Comparison of ENCODE assay signal across 8 cellular contexts in the genomic region with DNA sequence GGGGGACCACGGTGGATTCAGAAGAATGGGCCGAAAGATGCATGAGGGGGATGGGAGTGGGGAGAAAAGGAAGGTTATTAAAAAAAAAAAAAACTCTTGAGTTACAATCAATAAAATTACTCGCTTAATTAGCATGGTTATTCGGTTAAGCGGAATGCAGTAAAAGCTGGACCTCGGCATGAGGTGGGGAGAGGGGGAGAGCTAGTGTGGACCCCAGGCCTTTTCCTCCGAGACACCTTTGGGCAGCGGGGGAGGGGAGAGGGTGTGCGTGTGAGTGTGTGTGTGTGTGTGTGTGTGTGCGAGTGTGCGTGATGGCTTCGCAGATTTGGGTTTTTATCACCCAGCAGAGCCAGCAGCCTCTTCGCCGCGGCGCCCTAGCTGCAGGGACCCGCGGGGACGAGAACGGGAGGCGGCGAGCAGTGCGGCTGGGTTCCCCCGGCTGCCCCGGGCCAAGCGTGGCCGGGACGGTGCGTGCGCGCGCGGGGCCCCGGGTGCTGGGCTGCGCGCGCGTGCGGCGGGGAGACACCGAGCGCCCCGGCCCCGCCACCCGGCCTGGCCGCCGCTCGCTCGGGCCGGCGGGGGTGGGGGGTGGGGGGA. TPM values are rescaled to one million over a fixed set of nuclear protein-coding genes. Genes with fewer than 3 reads are reported as not detected.
A peak's percentile ranks its signal among the peaks of the same experiment; 100 is the strongest.
DNase-seq lines count a peak whose midpoint lies in the region; ATAC-seq and TF ChIP-seq lines count a peak whose summit lies in the region.

No MANE protein-coding gene starts in this region.

- H3K23ac ChIP-seq in mesenchymal stem cell (ENCODE audit: low read length in 2 of 2): peak overlapping the region in 1 of 2 experiments; percentile 90

- peak overlapping the region; percentile 89 to 98 for H2BK12ac ChIP-seq in mesenchymal stem cell (ENCODE audit: low read length in 2 of 2)

- peaks cover 46% of the 10 kb centered on the region for H3K4me1 Mint-ChIP-seq in brain

- peak overlapping the region; percentile 98 for H4K91ac ChIP-seq in mesenchymal stem cell (ENCODE audit: low read length)

- H2BK15ac ChIP-seq in mesenchymal stem cell (ENCODE audit: low read depth, poor library complexity, severe bottlenecking): peak overlapping the region; percentile 60

- peak overlapping the region; percentile 93 to 100 for H3K4ac ChIP-seq in mesenchymal stem cell (ENCODE audit: low read depth in 1 of 2, low read length in 2 of 2)

- peak overlapping the region; percentile 89 for H3K4me2 ChIP-seq in mesenchymal stem cell (ENCODE audit: low read length, poor library complexity, severe bottlenecking)

- peak overlapping the region; percentile 98 to 100 (median 99) for H3K27ac Mint-ChIP-seq in brain

- peaks cover 25% of the 10 kb centered on the region for H3K27me3 Mint-ChIP-seq in brain

- H3K27me3 ChIP-seq in right atrium auricular region (no peaks in the 10 kb centered on the region), mesenchymal stem cell (ENCODE audit: control insufficient read depth in 1 of 2, insufficient read depth in 1 of 2, low read length in 2 of 2) (no peaks in the 10 kb centered on the region), aorta (ENCODE audit: control insufficient read depth in 1 of 2, insufficient read depth in 2 of 2, low read length in 1 of 2) (no peaks in the 10 kb centered on the region)

- H3K4me1 ChIP-seq in right atrium auricular region (peaks cover 0 to 55% of the 10 kb centered on the region in 2 donors), mesenchymal stem cell (ENCODE audit: control insufficient read depth, insufficient read depth, low read depth, low read length) (peaks cover 31% of the 10 kb centered on the region), aorta (ENCODE audit: control insufficient read depth in 1 of 2, insufficient read depth in 2 of 2, low read length in 2 of 2) (peaks cover 0 to 4% of the 10 kb centered on the region in 2 donors)

- peaks cover 5% of the 10 kb centered on the region for H3K36me3 Mint-ChIP-seq in brain

- H3K4me3 ChIP-seq in right atrium auricular region (peak overlapping the region; percentile 54 to 77), mesenchymal stem cell (ENCODE audit: insufficient read depth in 1 of 2, low read depth in 1 of 2, low read length in 2 of 2) (peak overlapping the region; percentile 79 to 82), aorta (ENCODE audit: low read length in 2 of 2) (peak overlapping the region; percentile 76 to 87)

- intact Hi-C loops in left ventricle myocardium superior (cut with micrococcal nuclease): no loop called here
- intact Hi-C loops in aorta (cut with DNase I): loop anchor here in 1 of 2 donors (10.0 kb wide), 1 partner anchor 206 kb away; no protein-coding TSS in a partner anchor

- peak overlapping the region; percentile 93 to 100 for H3K18ac ChIP-seq in mesenchymal stem cell (ENCODE audit: low read depth in 1 of 2, low read length in 2 of 2)

- H3K14ac ChIP-seq in mesenchymal stem cell (ENCODE audit: low read length in 2 of 2): peak overlapping the region; percentile 57 to 99

- peaks cover 8% of the 10 kb centered on the region for H3K79me1 ChIP-seq in mesenchymal stem cell (replicated peaks; ENCODE audit: low read length, poor library complexity, severe bottlenecking)

- ATAC-seq in left ventricle myocardium superior (no peak), aorta (ENCODE audit: low FRiP score) (no peak), HG02763 (IDR thresholded peaks at IDR 0.05; ENCODE audit: unreplicated experiment) (no peak)

- H2AFZ ChIP-seq in mesenchymal stem cell (ENCODE audit: low read depth, low read length): no peak overlapping the region

- DNase-seq in right atrium auricular region (ENCODE audit: low spot score): no peak
- DNase-seq in left ventricle myocardium superior: no peak
- DNase-seq in mesenchymal stem cell: peak; percentile 64
- DNase-seq in aorta: no peak
- no peak for DNase-seq in pons (ENCODE audit: low spot score)
- no peak for DNase-seq in activated effector memory CD4-positive, alpha-beta T cell treated with Interleukin-2 at 50 U/mL for 16 hours

- H3K27ac ChIP-seq in right atrium auricular region: peak overlapping the region; percentile 95 to 98
- peak overlapping the region; percentile 71 for H3K27ac ChIP-seq in mesenchymal stem cell (ENCODE audit: low read length, poor library complexity, severe bottlenecking)
- H3K27ac ChIP-seq in aorta (ENCODE audit: low read depth in 1 of 2, low read length in 2 of 2): peak overlapping the region; percentile 69 to 87

- no peaks in the 10 kb centered on the region for H3K36me3 ChIP-seq in right atrium auricular region
- peaks cover 0 to 4% of the 10 kb centered on the region in 2 experiments for H3K36me3 ChIP-seq in mesenchymal stem cell (ENCODE audit: control insufficient read depth in 1 of 2, insufficient read depth in 2 of 2, low read depth in 1 of 2, low read length in 2 of 2)
- H3K36me3 ChIP-seq in aorta (ENCODE audit: control insufficient read depth in 1 of 2, insufficient read depth in 2 of 2, low read length in 1 of 2): no peaks in the 10 kb centered on the region

- H2BK5ac ChIP-seq in mesenchymal stem cell (ENCODE audit: low read depth, low read length, poor library complexity, severe bottlenecking): peak overlapping the region; percentile 92

- H3K9me3 Mint-ChIP-seq in brain: peaks cover 0 to 11% (median 0%) of the 10 kb centered on the region in 5 experiments

- peak overlapping the region; percentile 94 to 100 (median 99) for H3K4me3 Mint-ChIP-seq in brain

- 0% methylated on average over 15 of the region's 51 CpGs for WGBS in mesenchymal stem cell
- 1% methylated on average over 23 to 51 of the region's 51 CpGs for WGBS in aorta, 2 donors

- no peak for TF ChIP-seq CTCF in right atrium auricular region (IDR thresholded peaks at IDR 0.05)
- TF ChIP-seq CTCF in brain (conservative IDR thresholded peaks at IDR 0.05): no peak

- H2BK120ac ChIP-seq in mesenchymal stem cell (ENCODE audit: low read depth, low read length): peak overlapping the region; percentile 100

- H3K9ac ChIP-seq in mesenchymal stem cell (ENCODE audit: low read length): peak overlapping the region; percentile 96

- H2AK5ac ChIP-seq in mesenchymal stem cell (ENCODE audit: low read length, severe bottlenecking): peak overlapping the region; percentile 92

- peak overlapping the region; percentile 86 for H4K8ac ChIP-seq in mesenchymal stem cell (ENCODE audit: low read length)

- no peaks in the 10 kb centered on the region for H3K9me3 ChIP-seq in right atrium auricular region
- H3K9me3 ChIP-seq in mesenchymal stem cell (ENCODE audit: control insufficient read depth, low read length): no peaks in the 10 kb centered on the region
- no peaks in the 10 kb centered on the region for H3K9me3 ChIP-seq in aorta (ENCODE audit: control insufficient read depth, low read length)

RNA-seq across cellular contexts. Expression of gene BAHCC1, which starts 3.7 kb away (rescaled TPM):
- total RNA-seq in right atrium auricular region (10 to 100 TPM in 1 of 2 donors, 1 to 10 TPM in 1; 5.8 to 12.7 TPM), left ventricle myocardium superior (8.6 TPM), aorta (10 to 100 TPM; 22.8 to 49.3 TPM)
- polyA plus RNA-seq in brain (ENCODE audit: insufficient read depth, low read depth, low replicate concordance) (19.5 TPM), aorta (10 to 100 TPM in 1 of 2 donors, 1 to 10 TPM in 1; 3.9 to 16.8 TPM)
- polyA plus RNA-seq in mesenchymal stem cell (2013, experiment 1 of 2): 8.3 TPM
- polyA plus RNA-seq in mesenchymal stem cell (2013, experiment 2 of 2): 8.6 TPM
